2 cellular contexts compared by ENCODE assay signal in the genomic region with DNA sequence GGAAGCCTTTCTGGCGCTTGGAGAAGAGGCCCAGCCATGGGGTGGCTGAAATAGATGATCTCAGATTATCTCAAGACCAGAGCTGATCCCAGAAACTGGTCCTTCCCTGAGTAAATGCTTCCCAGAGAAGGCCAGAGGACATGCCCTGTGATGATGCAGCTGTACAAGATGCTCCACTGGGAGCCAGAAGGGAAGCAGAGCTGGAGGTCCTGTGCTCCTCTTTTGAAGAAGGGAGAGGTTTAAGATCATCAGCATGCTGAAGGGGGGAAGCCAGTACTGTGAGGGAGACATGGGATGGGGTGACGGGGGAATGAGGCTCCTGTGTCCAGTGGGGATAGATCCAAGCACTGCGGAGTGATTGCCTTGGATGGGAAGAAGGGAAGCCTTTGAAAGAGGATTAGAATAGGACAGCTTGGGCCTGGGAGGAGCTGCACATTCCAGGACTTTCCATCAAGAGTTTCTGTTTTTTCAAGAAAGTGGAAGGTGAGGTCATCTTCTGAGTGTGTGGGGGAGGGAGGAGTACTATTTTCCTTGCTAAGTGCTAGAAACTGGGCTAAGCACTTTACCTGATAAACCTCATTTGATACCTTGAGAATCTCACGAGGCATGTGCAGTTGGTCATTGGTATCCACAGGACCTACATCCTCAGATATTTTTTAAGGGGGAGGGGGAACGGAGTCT.
TF ChIP-seq lines count a peak whose summit lies in the region.

No MANE protein-coding gene starts in this region.

TF ChIP-seq in SK-N-SH, 30 proteins besides CTCF, POLR2A, EP300 and RAD21 (continued from another document):
- TF ChIP-seq, protein P1, sequence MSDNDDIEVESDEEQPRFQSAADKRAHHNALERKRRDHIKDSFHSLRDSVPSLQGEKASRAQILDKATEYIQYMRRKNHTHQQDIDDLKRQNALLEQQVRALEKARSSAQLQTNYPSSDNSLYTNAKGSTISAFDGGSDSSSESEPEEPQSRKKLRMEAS (IDR thresholded peaks at IDR 0.05; ENCODE audit: low read depth): no peak
- TF ChIP-seq FOSL2 (IDR thresholded peaks at IDR 0.05; ENCODE audit: borderline replicate concordance, low read depth): no peak
- TF ChIP-seq SMC3 (IDR thresholded peaks at IDR 0.05; ENCODE audit: low read depth, low read length): no peak
- no peak for TF ChIP-seq POLR2AphosphoS5 (IDR thresholded peaks at IDR 0.05; ENCODE audit: low read depth, low read length)
- TF ChIP-seq TEAD4 (IDR thresholded peaks at IDR 0.05; ENCODE audit: borderline replicate concordance, insufficient read depth): no peak
- no peak for TF ChIP-seq FOXM1 (IDR thresholded peaks at IDR 0.05; ENCODE audit: low read depth)

TF ChIP-seq in SK-N-SH treated with all-trans-retinoic acid at 6 μM for 48 hours, 23 proteins besides CTCF, POLR2A, EP300 and RAD21 (continued from another document):
- TF ChIP-seq OSR1 (CRISPR knock-in tag; IDR thresholded peaks at IDR 0.05) (no peak), RARB (CRISPR knock-in tag; IDR thresholded peaks at IDR 0.05) (no peak), ZFP3 (CRISPR knock-in tag; IDR thresholded peaks at IDR 0.05) (no peak), SNAI2 (CRISPR knock-in tag; IDR thresholded peaks at IDR 0.05) (no peak), ZNF565 (CRISPR knock-in tag; conservative IDR thresholded peaks at IDR 0.05; ENCODE audit: low read depth) (no peak), ZC3H10 (CRISPR knock-in tag; IDR thresholded peaks at IDR 0.05) (no peak), ESRRG (CRISPR knock-in tag; IDR thresholded peaks at IDR 0.05) (no peak), ZNF70 (CRISPR knock-in tag; IDR thresholded peaks at IDR 0.05) (no peak), ZNF8 (CRISPR knock-in tag; IDR thresholded peaks at IDR 0.05) (no peak), ZFP30 (CRISPR knock-in tag; IDR thresholded peaks at IDR 0.05) (no peak), ARNTL (CRISPR knock-in tag; IDR thresholded peaks at IDR 0.05; ENCODE audit: borderline replicate concordance, low read depth) (no peak), GLIS3 (CRISPR knock-in tag; IDR thresholded peaks at IDR 0.05) (no peak)
- TF ChIP-seq, protein P2, sequence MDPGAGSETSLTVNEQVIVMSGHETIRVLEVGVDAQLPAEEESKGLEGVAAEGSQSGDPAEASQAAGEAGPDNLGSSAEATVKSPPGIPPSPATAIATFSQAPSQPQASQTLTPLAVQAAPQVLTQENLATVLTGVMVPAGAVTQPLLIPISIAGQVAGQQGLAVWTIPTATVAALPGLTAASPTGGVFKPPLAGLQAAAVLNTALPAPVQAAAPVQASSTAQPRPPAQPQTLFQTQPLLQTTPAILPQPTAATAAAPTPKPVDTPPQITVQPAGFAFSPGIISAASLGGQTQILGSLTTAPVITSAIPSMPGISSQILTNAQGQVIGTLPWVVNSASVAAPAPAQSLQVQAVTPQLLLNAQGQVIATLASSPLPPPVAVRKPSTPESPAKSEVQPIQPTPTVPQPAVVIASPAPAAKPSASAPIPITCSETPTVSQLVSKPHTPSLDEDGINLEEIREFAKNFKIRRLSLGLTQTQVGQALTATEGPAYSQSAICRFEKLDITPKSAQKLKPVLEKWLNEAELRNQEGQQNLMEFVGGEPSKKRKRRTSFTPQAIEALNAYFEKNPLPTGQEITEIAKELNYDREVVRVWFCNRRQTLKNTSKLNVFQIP (CRISPR knock-in tag; IDR thresholded peaks at IDR 0.05; ENCODE audit: borderline replicate concordance, low read depth): no peak
- TF ChIP-seq, protein P3, sequence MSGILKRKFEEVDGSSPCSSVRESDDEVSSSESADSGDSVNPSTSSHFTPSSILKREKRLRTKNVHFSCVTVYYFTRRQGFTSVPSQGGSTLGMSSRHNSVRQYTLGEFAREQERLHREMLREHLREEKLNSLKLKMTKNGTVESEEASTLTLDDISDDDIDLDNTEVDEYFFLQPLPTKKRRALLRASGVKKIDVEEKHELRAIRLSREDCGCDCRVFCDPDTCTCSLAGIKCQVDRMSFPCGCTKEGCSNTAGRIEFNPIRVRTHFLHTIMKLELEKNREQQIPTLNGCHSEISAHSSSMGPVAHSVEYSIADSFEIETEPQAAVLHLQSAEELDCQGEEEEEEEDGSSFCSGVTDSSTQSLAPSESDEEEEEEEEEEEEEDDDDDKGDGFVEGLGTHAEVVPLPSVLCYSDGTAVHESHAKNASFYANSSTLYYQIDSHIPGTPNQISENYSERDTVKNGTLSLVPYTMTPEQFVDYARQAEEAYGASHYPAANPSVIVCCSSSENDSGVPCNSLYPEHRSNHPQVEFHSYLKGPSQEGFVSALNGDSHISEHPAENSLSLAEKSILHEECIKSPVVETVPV (CRISPR knock-in tag; IDR thresholded peaks at IDR 0.05): no peak
- TF ChIP-seq, protein P4, sequence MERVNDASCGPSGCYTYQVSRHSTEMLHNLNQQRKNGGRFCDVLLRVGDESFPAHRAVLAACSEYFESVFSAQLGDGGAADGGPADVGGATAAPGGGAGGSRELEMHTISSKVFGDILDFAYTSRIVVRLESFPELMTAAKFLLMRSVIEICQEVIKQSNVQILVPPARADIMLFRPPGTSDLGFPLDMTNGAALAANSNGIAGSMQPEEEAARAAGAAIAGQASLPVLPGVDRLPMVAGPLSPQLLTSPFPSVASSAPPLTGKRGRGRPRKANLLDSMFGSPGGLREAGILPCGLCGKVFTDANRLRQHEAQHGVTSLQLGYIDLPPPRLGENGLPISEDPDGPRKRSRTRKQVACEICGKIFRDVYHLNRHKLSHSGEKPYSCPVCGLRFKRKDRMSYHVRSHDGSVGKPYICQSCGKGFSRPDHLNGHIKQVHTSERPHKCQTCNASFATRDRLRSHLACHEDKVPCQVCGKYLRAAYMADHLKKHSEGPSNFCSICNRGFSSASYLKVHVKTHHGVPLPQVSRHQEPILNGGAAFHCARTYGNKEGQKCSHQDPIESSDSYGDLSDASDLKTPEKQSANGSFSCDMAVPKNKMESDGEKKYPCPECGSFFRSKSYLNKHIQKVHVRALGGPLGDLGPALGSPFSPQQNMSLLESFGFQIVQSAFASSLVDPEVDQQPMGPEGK (CRISPR knock-in tag; IDR thresholded peaks at IDR 0.05; ENCODE audit: borderline replicate concordance): no peak
- TF ChIP-seq, protein P5, sequence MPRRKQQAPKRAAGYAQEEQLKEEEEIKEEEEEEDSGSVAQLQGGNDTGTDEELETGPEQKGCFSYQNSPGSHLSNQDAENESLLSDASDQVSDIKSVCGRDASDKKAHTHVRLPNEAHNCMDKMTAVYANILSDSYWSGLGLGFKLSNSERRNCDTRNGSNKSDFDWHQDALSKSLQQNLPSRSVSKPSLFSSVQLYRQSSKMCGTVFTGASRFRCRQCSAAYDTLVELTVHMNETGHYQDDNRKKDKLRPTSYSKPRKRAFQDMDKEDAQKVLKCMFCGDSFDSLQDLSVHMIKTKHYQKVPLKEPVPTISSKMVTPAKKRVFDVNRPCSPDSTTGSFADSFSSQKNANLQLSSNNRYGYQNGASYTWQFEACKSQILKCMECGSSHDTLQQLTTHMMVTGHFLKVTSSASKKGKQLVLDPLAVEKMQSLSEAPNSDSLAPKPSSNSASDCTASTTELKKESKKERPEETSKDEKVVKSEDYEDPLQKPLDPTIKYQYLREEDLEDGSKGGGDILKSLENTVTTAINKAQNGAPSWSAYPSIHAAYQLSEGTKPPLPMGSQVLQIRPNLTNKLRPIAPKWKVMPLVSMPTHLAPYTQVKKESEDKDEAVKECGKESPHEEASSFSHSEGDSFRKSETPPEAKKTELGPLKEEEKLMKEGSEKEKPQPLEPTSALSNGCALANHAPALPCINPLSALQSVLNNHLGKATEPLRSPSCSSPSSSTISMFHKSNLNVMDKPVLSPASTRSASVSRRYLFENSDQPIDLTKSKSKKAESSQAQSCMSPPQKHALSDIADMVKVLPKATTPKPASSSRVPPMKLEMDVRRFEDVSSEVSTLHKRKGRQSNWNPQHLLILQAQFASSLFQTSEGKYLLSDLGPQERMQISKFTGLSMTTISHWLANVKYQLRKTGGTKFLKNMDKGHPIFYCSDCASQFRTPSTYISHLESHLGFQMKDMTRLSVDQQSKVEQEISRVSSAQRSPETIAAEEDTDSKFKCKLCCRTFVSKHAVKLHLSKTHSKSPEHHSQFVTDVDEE (CRISPR knock-in tag; IDR thresholded peaks at IDR 0.05): no peak
